Comparison of ENCODE assay signal across 14 cellular contexts in genomic region chrX:118502121-118502794, GRCh38. TPM values are rescaled to one million over a fixed set of nuclear protein-coding genes. Genes with fewer than 3 reads are reported as not detected.
DNase-seq lines count a peak whose midpoint lies in the region; ATAC-seq and TF ChIP-seq lines count a peak whose summit lies in the region.
"Had no signal": no experiment of that assay in that cellular context is flagged by ENCODE, and none has a peak within 500 bp of the region (broad histone marks: within the 10 kb centered on the region; RNA-seq: fewer than 3 reads in every experiment).

No MANE protein-coding gene starts in this region.

- peak overlapping the region; percentile 34 for H3K4me3 ChIP-seq in NB4 (ENCODE audit: low read depth, low read length)
- H3K4me3 ChIP-seq: SJCRH30, stomach had no signal

- ATAC-seq in GM18498 (IDR thresholded peaks at IDR 0.05; ENCODE audit: unreplicated experiment) (peak; percentile 45), left colon (no peak)
- peak; percentile 25 for ATAC-seq in activated CD8-positive, alpha-beta T cell treated with anti-CD3 and anti-CD28 coated beads, Interleukin-2, amount 10 ng/mL, durations not matched to agents 7 days and 5 days
- ATAC-seq in natural killer cell treated with Interleukin-12 subunit alpha and Interleukin-12 subunit beta and Interleukin-15 and Interleukin-18, amount 100 ng/mL, for 72 hours = no peak

- intact Hi-C loops in left colon (cut with DNase I, micrococcal nuclease) = no loop called here

- CTCF ChIA-PET in activated CD8-positive, alpha-beta T cell treated with anti-CD3 and anti-CD28 coated beads, Interleukin-2, amount 10 ng/mL, durations not matched to agents 7 days and 5 days (lab: Charles Lee) = interaction anchor here (0.8 to 1.3 kb wide), 2 partner anchors 16 to 43 kb away, joined by 3 to 4 read pairs; no protein-coding TSS in a partner anchor

- peaks cover 19% of the 10 kb centered on the region for H3K36me3 Mint-ChIP-seq in activated CD8-positive, alpha-beta T cell treated with anti-CD3 and anti-CD28 coated beads, Interleukin-2, amount 10 ng/mL, durations not matched to agents 7 days and 5 days (ENCODE audit: low read depth)
- no peaks in the 10 kb centered on the region for H3K36me3 Mint-ChIP-seq in natural killer cell treated with Interleukin-12 subunit alpha and Interleukin-12 subunit beta and Interleukin-15 and Interleukin-18, amount 100 ng/mL, for 72 hours

- peaks cover 54% of the 10 kb centered on the region for H3K4me1 Mint-ChIP-seq in activated CD8-positive, alpha-beta T cell treated with anti-CD3 and anti-CD28 coated beads, Interleukin-2, amount 10 ng/mL, durations not matched to agents 7 days and 5 days (ENCODE audit: low read depth)
- peaks cover 41 to 53% of the 10 kb centered on the region in 2 donors for H3K4me1 Mint-ChIP-seq in natural killer cell treated with Interleukin-12 subunit alpha and Interleukin-12 subunit beta and Interleukin-15 and Interleukin-18, amount 100 ng/mL, for 72 hours (ENCODE audit: low read depth in 2 of 2)

- peak overlapping the region; percentile 87 for H3K27ac Mint-ChIP-seq in activated CD8-positive, alpha-beta T cell treated with anti-CD3 and anti-CD28 coated beads, Interleukin-2, amount 10 ng/mL, durations not matched to agents 7 days and 5 days
- H3K27ac Mint-ChIP-seq in natural killer cell treated with Interleukin-12 subunit alpha and Interleukin-12 subunit beta and Interleukin-15 and Interleukin-18, amount 100 ng/mL, for 72 hours = peak overlapping the region; percentile 81 to 86

- no peak for TF ChIP-seq POLR2A in NB4 (IDR thresholded peaks at IDR 0.05; ENCODE audit: extremely low read depth, insufficient read length)

- POLR2A ChIA-PET in activated CD8-positive, alpha-beta T cell treated with anti-CD3 and anti-CD28 coated beads, Interleukin-2, amount 10 ng/mL, durations not matched to agents 7 days and 5 days (lab: Charles Lee) = no interaction called here

- no peak for TF ChIP-seq CTCF in NB4 (IDR thresholded peaks at IDR 0.05; ENCODE audit: low read depth, low read length)

- no peak overlapping the region for H3K4me3 Mint-ChIP-seq in activated CD8-positive, alpha-beta T cell treated with anti-CD3 and anti-CD28 coated beads, Interleukin-2, amount 10 ng/mL, durations not matched to agents 7 days and 5 days
- H3K4me3 Mint-ChIP-seq in natural killer cell treated with Interleukin-12 subunit alpha and Interleukin-12 subunit beta and Interleukin-15 and Interleukin-18, amount 100 ng/mL, for 72 hours = peak overlapping the region; percentile 72

- H3K9me3 Mint-ChIP-seq in activated CD8-positive, alpha-beta T cell treated with anti-CD3 and anti-CD28 coated beads, Interleukin-2, amount 10 ng/mL, durations not matched to agents 7 days and 5 days (ENCODE audit: insufficient read depth) = no peaks in the 10 kb centered on the region
- H3K9me3 Mint-ChIP-seq in natural killer cell treated with Interleukin-12 subunit alpha and Interleukin-12 subunit beta and Interleukin-15 and Interleukin-18, amount 100 ng/mL, for 72 hours = peaks cover 3% of the 10 kb centered on the region

- DNase-seq in NB4 (ENCODE audit: low read depth) = peak; percentile 77
- no peak for DNase-seq in activated CD8-positive, alpha-beta T cell treated with anti-CD3 and anti-CD28 coated beads, Interleukin-2, amount 10 ng/mL, durations not matched to agents 7 days and 5 days
- DNase-seq in natural killer cell treated with Interleukin-12 subunit alpha and Interleukin-12 subunit beta and Interleukin-15 and Interleukin-18, amount 100 ng/mL, for 72 hours (ENCODE audit: low spot score) = no peak
- DNase-seq in NCI-H1048 (lab: John Stamatoyannopoulos, UW) = no peak
- no peak for DNase-seq in left colon
- no peak for DNase-seq in GOT3 (lab: John Stamatoyannopoulos, UW)
- DNase-seq: activated CD4-positive, alpha-beta T cell treated with anti-CD3 and anti-CD28 coated beads, Interleukin-2, amount 50 U/mL, for 48 hours; DMS53; hippocampal formation; mammary epithelial cell; NCI-H446; SJCRH30; stomach had no signal

- no peaks in the 10 kb centered on the region for H3K27me3 Mint-ChIP-seq in activated CD8-positive, alpha-beta T cell treated with anti-CD3 and anti-CD28 coated beads, Interleukin-2, amount 10 ng/mL, durations not matched to agents 7 days and 5 days (ENCODE audit: low read depth)
- H3K27me3 Mint-ChIP-seq in natural killer cell treated with Interleukin-12 subunit alpha and Interleukin-12 subunit beta and Interleukin-15 and Interleukin-18, amount 100 ng/mL, for 72 hours = no peaks in the 10 kb centered on the region

RNA-seq across cellular contexts. Expression of gene DOCK11, which starts 6.6 kb away (rescaled TPM):
- total RNA-seq in activated CD8-positive, alpha-beta T cell treated with anti-CD3 and anti-CD28 coated beads, Interleukin-2, amount 10 ng/mL, durations not matched to agents 7 days and 5 days = 10 to 100 TPM; 62.6 to 66.0 TPM
- 10 to 100 TPM; 32.0 to 44.5 TPM for total RNA-seq in natural killer cell treated with Interleukin-12 subunit alpha and Interleukin-12 subunit beta and Interleukin-15 and Interleukin-18, amount 100 ng/mL, for 72 hours
- 1 to 10 TPM; 4.3 to 8.3 TPM for total RNA-seq in left colon

Comparison
In these comparisons a context has a peak if more than half of its experiments do, and no peak if none do; other contexts are left out.
1. ATAC-seq: peak in GM18498 (single experiment) and activated CD8-positive, alpha-beta T cell treated with anti-CD3 and anti-CD28 coated beads, Interleukin-2, amount 10 ng/mL, durations not matched to agents 7 days and 5 days (single experiment); none in natural killer cell treated with Interleukin-12 subunit alpha and Interleukin-12 subunit beta and Interleukin-15 and Interleukin-18, amount 100 ng/mL, for 72 hours (0 of 2) and left colon (single experiment).